Comparison of ENCODE assay signal across 14 cellular contexts in the genomic region with DNA sequence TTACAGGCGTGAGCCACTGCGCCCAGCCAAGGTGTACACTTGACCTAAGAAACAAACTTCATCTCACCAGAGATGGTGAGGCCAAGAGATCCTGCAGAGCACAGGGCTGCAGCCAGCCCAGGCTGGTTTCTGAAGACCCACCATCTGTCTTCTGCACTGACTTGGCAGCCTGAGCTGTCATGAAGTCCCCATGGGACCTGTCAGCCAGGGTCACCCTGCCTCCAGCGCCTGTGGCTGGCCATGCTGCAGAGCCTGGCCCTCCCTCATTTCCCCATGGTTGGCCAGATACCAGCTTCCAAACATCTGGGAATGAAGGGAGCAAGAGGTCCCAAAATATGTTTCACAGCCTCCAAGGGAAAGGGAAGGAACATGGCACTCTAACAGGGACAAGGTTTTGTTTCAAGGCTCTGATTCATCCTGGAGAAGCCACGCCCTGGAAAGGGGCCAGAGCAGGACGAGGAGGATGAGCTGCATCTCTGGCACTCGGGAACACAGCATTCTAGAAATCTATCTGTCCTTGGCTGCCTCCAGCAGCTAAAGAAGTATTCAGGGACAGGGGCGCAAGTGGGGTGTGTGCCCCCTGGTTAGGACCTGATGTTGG. TPM values are rescaled to one million over a fixed set of nuclear protein-coding genes. Genes with fewer than 3 reads are reported as not detected.
DNase-seq lines count a peak whose midpoint lies in the region; ATAC-seq and TF ChIP-seq lines count a peak whose summit lies in the region.
"Had no signal": no experiment of that assay in that cellular context is flagged by ENCODE, and none has a peak within 500 bp of the region (broad histone marks: within the 10 kb centered on the region; RNA-seq: fewer than 3 reads in every experiment).

No MANE protein-coding gene starts in this region.

- no peak for TF ChIP-seq CTCF in fibroblast of lung (conservative IDR thresholded peaks at IDR 0.05 in 1 of 2, IDR thresholded peaks at IDR 0.05 in 1 of 2; ENCODE audit: low read depth in 1 of 2, low read length in 2 of 2)
- TF ChIP-seq CTCF in gastrocnemius medialis (IDR thresholded peaks at IDR 0.05 in 4 of 5, conservative IDR thresholded peaks at IDR 0.05 in 1 of 5), result no peak
- no peak for TF ChIP-seq CTCF in nephron progenitor cell (IDR thresholded peaks at IDR 0.05)
- TF ChIP-seq CTCF in esophagus muscularis mucosa (IDR thresholded peaks at IDR 0.05), result no peak

- no peaks in the 10 kb centered on the region for H4K20me1 ChIP-seq in fibroblast of lung (ENCODE audit: control insufficient read depth, extremely low read depth, insufficient read depth, low read length)

- in situ Hi-C loops in G401 (cut with HindIII; ENCODE audit: low sequenced_read_pairs) (no loop called here), gastrocnemius medialis (cut with MboI; ENCODE audit: low sequenced_read_pairs in 4 of 4) (loop anchor here in 1 of 4 donors (10.0 kb wide), 1 partner anchor 63 kb away; a partner anchor contains a TSS)

- H3K36me3 Mint-ChIP-seq in nephron progenitor cell (ENCODE audit: low read depth), result peaks cover 45% of the 10 kb centered on the region

- no peaks in the 10 kb centered on the region for H3K27me3 Mint-ChIP-seq in nephron progenitor cell (ENCODE audit: low read depth, poor library complexity)

- H3K9ac ChIP-seq in fibroblast of lung (ENCODE audit: insufficient read depth, low read length), result no peak overlapping the region
- H3K9ac ChIP-seq: KMS-11 had no signal

- no peak for TF ChIP-seq POLR2A in gastrocnemius medialis (IDR thresholded peaks at IDR 0.05)
- TF ChIP-seq POLR2A in esophagus muscularis mucosa (IDR thresholded peaks at IDR 0.05; ENCODE audit: low read depth), result no peak

- no peak overlapping the region for H3K4me2 ChIP-seq in fibroblast of lung (ENCODE audit: extremely low read depth, insufficient read depth, low read length)
- H3K4me2 ChIP-seq: KMS-11 had no signal

- H3K27me3 ChIP-seq in fibroblast of lung (ENCODE audit: control insufficient read depth, insufficient read depth, low read length) (no peaks in the 10 kb centered on the region), gastrocnemius medialis (no peaks in the 10 kb centered on the region), esophagus muscularis mucosa (no peaks in the 10 kb centered on the region)

- no peak for TF ChIP-seq EP300 in esophagus muscularis mucosa (IDR thresholded peaks at IDR 0.05)

- peak; percentile 92 to 94 for ATAC-seq in gastrocnemius medialis
- ATAC-seq: activated T-cell treated with anti-CD3 and anti-CD28 coated beads, Interleukin-2, amount 50 U/mL, for 72 hours; lower lobe of right lung had no signal

- no peak overlapping the region for H3K27ac Mint-ChIP-seq in nephron progenitor cell
- H3K27ac Mint-ChIP-seq: activated T-cell treated with anti-CD3 and anti-CD28 coated beads, Interleukin-2, amount 50 U/mL, for 72 hours had no signal

- intact Hi-C loops in gastrocnemius medialis (cut with DNase I; ENCODE audit: low total_unique reads), result no loop called here
- intact Hi-C loops in esophagus muscularis mucosa (cut with DNase I), result loop anchor here (5.0 kb wide), 1 partner anchor 70 kb away; no protein-coding TSS in a partner anchor

- H3K27ac ChIP-seq in fibroblast of lung (ENCODE audit: insufficient read depth, low read length) (no peak overlapping the region), gastrocnemius medialis (peak overlapping the region; percentile 72 to 86 (median 78)), esophagus muscularis mucosa (replicated peaks in 1 of 4) (peak overlapping the region in 1 of 4 donors; percentile 30)
- H3K27ac ChIP-seq: KMS-11, lower lobe of right lung had no signal

- DNase-seq in G401 (ENCODE audit: low spot score) (peak; percentile 88), RPMI7951 (ENCODE audit: low read depth) (peak; percentile 88), fibroblast of lung (ENCODE audit: low read depth in 2 of 2) (peak; percentile 50 to 69), gastrocnemius medialis (peak; percentile 86 to 96), ureter (ENCODE audit: low spot score) (no peak), nephron progenitor cell (no peak), GM19240 (ENCODE audit: insufficient read length, low spot score) (no peak), esophagus muscularis mucosa (ENCODE audit: extremely low spot score) (no peak)
- DNase-seq: activated T-cell treated with anti-CD3 and anti-CD28 coated beads, Interleukin-2, amount 50 U/mL, for 72 hours; endodermal cell; lower lobe of right lung; stimulated activated naive CD4-positive, alpha-beta T cell treated with Interleukin-2 at 50 U/mL for 16 hours had no signal

- H3K9me3 ChIP-seq in fibroblast of lung (ENCODE audit: control insufficient read depth, insufficient read depth, low read depth, low read length), result no peaks in the 10 kb centered on the region
- no peaks in the 10 kb centered on the region for H3K9me3 ChIP-seq in gastrocnemius medialis
- H3K9me3 ChIP-seq in esophagus muscularis mucosa, result no peaks in the 10 kb centered on the region
- H3K9me3 ChIP-seq: lower lobe of right lung had no signal

- H3K36me3 ChIP-seq in fibroblast of lung (ENCODE audit: control insufficient read depth, insufficient read depth, low read length), result no peaks in the 10 kb centered on the region
- H3K36me3 ChIP-seq in gastrocnemius medialis, result no peaks in the 10 kb centered on the region
- peaks cover 12 to 61% (median 35%) of the 10 kb centered on the region in 4 donors for H3K36me3 ChIP-seq in esophagus muscularis mucosa

- 69% methylated on average over 6 of the region's 7 CpGs for WGBS in esophagus muscularis mucosa

- H3K4me1 ChIP-seq in fibroblast of lung (ENCODE audit: control insufficient read depth, extremely low read depth, insufficient read depth, low read length) (peaks cover 8% of the 10 kb centered on the region), gastrocnemius medialis (peaks cover 19 to 24% of the 10 kb centered on the region in 2 donors), esophagus muscularis mucosa (peaks cover 11 to 17% (median 11%) of the 10 kb centered on the region in 4 donors)
- H3K4me1 ChIP-seq: lower lobe of right lung had no signal

- no peak overlapping the region for H2AFZ ChIP-seq in fibroblast of lung (ENCODE audit: low read length)

- H3K4me3 ChIP-seq in fibroblast of lung (replicated peaks in 1 of 4; ENCODE audit: control extremely low read depth in 1 of 4, insufficient read depth in 1 of 4, low read depth in 3 of 4, low read length in 4 of 4) (no peak overlapping the region), gastrocnemius medialis (no peak overlapping the region), esophagus muscularis mucosa (no peak overlapping the region)
- H3K4me3 ChIP-seq: lower lobe of right lung had no signal

- H3K79me2 ChIP-seq in fibroblast of lung (ENCODE audit: control insufficient read depth, insufficient read depth, low read length), result no peaks in the 10 kb centered on the region

- no peaks in the 10 kb centered on the region for H3K9me3 Mint-ChIP-seq in nephron progenitor cell
- H3K9me3 Mint-ChIP-seq: activated T-cell treated with anti-CD3 and anti-CD28 coated beads, Interleukin-2, amount 50 U/mL, for 72 hours; endodermal cell; T-helper 2 cell treated with Interferon-gamma antibody and Interleukin-4, amounts not matched to agents 5 μg/mL and 100 μg/mL, for 36 hours had no signal

- H3K4me1 Mint-ChIP-seq in nephron progenitor cell, result no peaks in the 10 kb centered on the region

- H3K4me3 Mint-ChIP-seq in nephron progenitor cell, result no peak overlapping the region
- H3K4me3 Mint-ChIP-seq: activated T-cell treated with anti-CD3 and anti-CD28 coated beads, Interleukin-2, amount 50 U/mL, for 72 hours; endodermal cell; T-helper 2 cell treated with Interferon-gamma antibody and Interleukin-4, amounts not matched to agents 5 μg/mL and 100 μg/mL, for 36 hours had no signal

RNA-seq across cellular contexts. Expression of a gene that starts 45.3 kb away (rescaled TPM):
- total RNA-seq in G401 (2014; rRNA removed; shearing (Covaris generic)), result 39.3 and 69.5 TPM in 2 replicates
- total RNA-seq in RPMI7951 (2014; rRNA removed; shearing (Covaris generic)), result 40.0 and 40.9 TPM in 2 replicates
- total RNA-seq in fibroblast of lung, result 33.1 and 35.3 TPM in 2 replicates
- polyA plus RNA-seq in fibroblast of lung, result 48.3 and 48.6 TPM in 2 replicates
- 32.7 and 34.9 TPM in 2 replicates for polyA plus RNA-seq in fibroblast of lung (2012)
- 24.7 and 31.1 TPM in 2 replicates for polyA minus RNA-seq in fibroblast of lung (ENCODE audit: low replicate concordance)
- 100 to 1,000 TPM in 2 of 4 donors, 10 to 100 TPM in 2; 44.6 to 112 (median 88.1) TPM for total RNA-seq in gastrocnemius medialis
- 37.3 TPM for total RNA-seq in ureter
- 10 to 100 TPM; 44.0 to 54.0 (median 52.8) TPM for total RNA-seq in esophagus muscularis mucosa

RNA-seq across cellular contexts. Expression of a gene that starts 46.9 kb away (rescaled TPM):
- 32.7 and 35.9 TPM in 2 replicates for total RNA-seq in G401 (2014; rRNA removed; shearing (Covaris generic))
- 18.5 and 26.6 TPM in 2 replicates for total RNA-seq in RPMI7951 (2014; rRNA removed; shearing (Covaris generic))
- total RNA-seq in fibroblast of lung (9.5 and 17.8 TPM in 2 replicates), gastrocnemius medialis (10 to 100 TPM; 12.8 to 27.7 (median 22.1) TPM), ureter (28.9 TPM), esophagus muscularis mucosa (10 to 100 TPM; 18.6 to 34.9 (median 27.2) TPM)
- 13.1 and 13.5 TPM in 2 replicates for polyA plus RNA-seq in fibroblast of lung
- polyA plus RNA-seq in fibroblast of lung (2012), result 16.2 and 17.6 TPM in 2 replicates
- polyA minus RNA-seq in fibroblast of lung (ENCODE audit: low replicate concordance), result 59.6 and 59.9 TPM in 2 replicates

Comparison
In these comparisons a context has a peak if more than half of its experiments do, and no peak if none do; other contexts are left out.
1. DNase-seq: peak in G401 (single experiment), RPMI7951 (single experiment), fibroblast of lung (2 of 2) and gastrocnemius medialis (2 of 2); none in ureter (single experiment), nephron progenitor cell (single experiment), GM19240 (single experiment) and esophagus muscularis mucosa (single experiment).